1 cellular context compared by ENCODE assay signal in the genomic region with DNA sequence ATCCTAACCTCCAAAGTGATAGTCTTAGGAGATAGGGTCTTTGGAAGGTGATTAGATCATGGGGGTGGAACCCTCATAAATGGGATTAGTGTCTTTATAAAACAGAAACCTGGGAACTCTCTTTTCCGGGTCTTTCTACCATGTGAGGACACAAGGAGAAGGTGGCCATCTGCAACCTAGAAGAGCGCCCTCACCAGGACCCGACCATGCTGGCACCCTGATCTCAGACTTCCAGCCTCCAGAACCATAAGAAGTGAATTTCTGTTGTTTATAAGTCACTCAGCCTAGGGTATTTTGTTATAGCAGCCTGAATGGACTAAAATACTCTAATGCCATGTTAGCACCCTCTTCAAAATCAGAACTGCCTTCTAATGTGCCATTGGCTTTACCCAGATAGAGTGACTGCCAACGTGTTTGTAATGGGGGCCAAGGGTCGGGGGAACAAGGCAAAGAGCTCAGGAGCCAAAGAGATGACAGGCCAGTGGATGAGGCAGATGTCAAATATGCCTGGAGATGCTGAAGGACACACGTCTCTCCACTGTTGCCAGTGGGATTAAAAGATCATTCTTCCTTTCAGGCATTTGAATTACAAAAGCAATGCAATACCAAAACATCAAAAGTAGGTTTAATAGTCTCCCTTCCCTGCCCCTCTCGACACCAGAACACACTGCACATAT.
TF ChIP-seq lines count a peak whose summit lies in the region.

No MANE protein-coding gene starts in this region.

TF ChIP-seq in IMR-90, 13 proteins besides CTCF, POLR2A, EP300 and RAD21:
- TF ChIP-seq MXI1 (IDR thresholded peaks at IDR 0.05; ENCODE audit: borderline replicate concordance, low read depth, low read length), result no peak
- TF ChIP-seq FOS (IDR thresholded peaks at IDR 0.05; ENCODE audit: low read depth, low read length), result no peak
- no peak for TF ChIP-seq SMC3 (IDR thresholded peaks at IDR 0.05; ENCODE audit: low read depth, low read length)
- TF ChIP-seq MAFK (IDR thresholded peaks at IDR 0.05; ENCODE audit: low read depth, low read length), result no peak
- TF ChIP-seq RFX5 (IDR thresholded peaks at IDR 0.05; ENCODE audit: low read depth, low read length), result no peak
- no peak for TF ChIP-seq NFE2L2 (IDR thresholded peaks at IDR 0.05; ENCODE audit: low read depth, low read length)
- TF ChIP-seq, protein P1, sequence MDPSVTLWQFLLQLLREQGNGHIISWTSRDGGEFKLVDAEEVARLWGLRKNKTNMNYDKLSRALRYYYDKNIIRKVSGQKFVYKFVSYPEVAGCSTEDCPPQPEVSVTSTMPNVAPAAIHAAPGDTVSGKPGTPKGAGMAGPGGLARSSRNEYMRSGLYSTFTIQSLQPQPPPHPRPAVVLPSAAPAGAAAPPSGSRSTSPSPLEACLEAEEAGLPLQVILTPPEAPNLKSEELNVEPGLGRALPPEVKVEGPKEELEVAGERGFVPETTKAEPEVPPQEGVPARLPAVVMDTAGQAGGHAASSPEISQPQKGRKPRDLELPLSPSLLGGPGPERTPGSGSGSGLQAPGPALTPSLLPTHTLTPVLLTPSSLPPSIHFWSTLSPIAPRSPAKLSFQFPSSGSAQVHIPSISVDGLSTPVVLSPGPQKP (IDR thresholded peaks at IDR 0.05; ENCODE audit: borderline replicate concordance, low read depth, low read length), result no peak
- TF ChIP-seq MAZ (IDR thresholded peaks at IDR 0.05; ENCODE audit: borderline replicate concordance, low read depth, low read length), result no peak
- no peak for TF ChIP-seq RCOR1 (IDR thresholded peaks at IDR 0.05; ENCODE audit: insufficient replicate concordance, low read length)
- TF ChIP-seq, protein P2, sequence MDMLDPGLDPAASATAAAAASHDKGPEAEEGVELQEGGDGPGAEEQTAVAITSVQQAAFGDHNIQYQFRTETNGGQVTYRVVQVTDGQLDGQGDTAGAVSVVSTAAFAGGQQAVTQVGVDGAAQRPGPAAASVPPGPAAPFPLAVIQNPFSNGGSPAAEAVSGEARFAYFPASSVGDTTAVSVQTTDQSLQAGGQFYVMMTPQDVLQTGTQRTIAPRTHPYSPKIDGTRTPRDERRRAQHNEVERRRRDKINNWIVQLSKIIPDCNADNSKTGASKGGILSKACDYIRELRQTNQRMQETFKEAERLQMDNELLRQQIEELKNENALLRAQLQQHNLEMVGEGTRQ (IDR thresholded peaks at IDR 0.05; ENCODE audit: low read depth, low read length), result no peak
- TF ChIP-seq CHD1 (IDR thresholded peaks at IDR 0.05; ENCODE audit: low read depth, low read length), result no peak
- TF ChIP-seq BHLHE40 (IDR thresholded peaks at IDR 0.05; ENCODE audit: low read depth, low read length), result no peak
- no peak for TF ChIP-seq CEBPB (IDR thresholded peaks at IDR 0.05; ENCODE audit: low read depth, low read length)
